9 cellular contexts compared by ENCODE assay signal in the genomic region with DNA sequence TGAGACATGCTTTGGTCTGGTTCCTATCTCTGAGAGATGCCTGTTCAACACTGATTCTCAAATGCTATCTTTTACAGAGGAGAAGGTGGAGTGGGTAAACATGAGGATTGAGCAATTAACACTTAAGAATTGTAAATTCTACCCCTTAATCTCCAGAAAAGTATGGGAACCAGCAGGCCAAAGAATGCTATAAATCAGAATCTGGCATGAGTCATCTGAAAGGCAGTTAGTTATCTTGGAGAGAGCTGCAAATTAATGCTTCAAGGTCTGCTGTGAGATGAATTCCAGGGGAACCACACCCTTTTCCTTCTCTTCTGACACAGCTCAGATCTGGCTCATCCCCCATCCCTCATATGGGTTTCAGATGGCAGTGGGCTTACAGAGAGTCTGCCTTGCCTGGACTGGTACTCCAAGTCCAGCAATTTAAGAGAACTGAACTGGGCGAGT. TPM values are rescaled to one million over a fixed set of nuclear protein-coding genes. Genes with fewer than 3 reads are reported as not detected.
DNase-seq lines count a peak whose midpoint lies in the region; ATAC-seq and TF ChIP-seq lines count a peak whose summit lies in the region.
"Had no signal": no experiment of that assay in that cellular context is flagged by ENCODE, and none has a peak within 500 bp of the region (broad histone marks: within the 10 kb centered on the region; RNA-seq: fewer than 3 reads in every experiment).

No MANE protein-coding gene starts in this region.

- H3K9ac ChIP-seq in neural progenitor cell, result no peak overlapping the region

- no peak for DNase-seq in CD8-positive, alpha-beta T cell
- DNase-seq in MG63 (peak; percentile 80), coronary artery (ENCODE audit: low spot score) (no peak), COR-L47 (lab: John Stamatoyannopoulos, UW) (no peak), posterior cingulate gyrus (no peak), neural progenitor cell (ENCODE audit: low spot score) (no peak)
- no peak for DNase-seq in natural killer cell treated with Interleukin-12 subunit alpha and Interleukin-12 subunit beta and Interleukin-15 and Interleukin-18, amount 100 ng/mL, for 72 hours (ENCODE audit: low spot score)
- DNase-seq: NCI-H146 had no signal

- no peaks in the 10 kb centered on the region for H3K9me3 ChIP-seq in CD8-positive, alpha-beta T cell (ENCODE audit: low read length)
- H3K9me3 ChIP-seq in MG63, result no peaks in the 10 kb centered on the region
- H3K9me3 ChIP-seq in neural progenitor cell (ENCODE audit: low read depth), result no peaks in the 10 kb centered on the region

- H3K27ac Mint-ChIP-seq in CD8-positive, alpha-beta T cell, result peak overlapping the region; percentile 30
- peak overlapping the region in 1 of 2 donors; percentile 2 for H3K27ac Mint-ChIP-seq in natural killer cell treated with Interleukin-12 subunit alpha and Interleukin-12 subunit beta and Interleukin-15 and Interleukin-18, amount 100 ng/mL, for 72 hours
- H3K27ac Mint-ChIP-seq in neural progenitor cell, result no peak overlapping the region

- intact Hi-C loops in CD8-positive, alpha-beta T cell (cut with DNase I, micrococcal nuclease), result no loop called here
- intact Hi-C loops in posterior cingulate gyrus (cut with DNase I), result no loop called here

- peaks cover 16% of the 10 kb centered on the region for H3F3A ChIP-seq in neural progenitor cell (ENCODE audit: low read depth)

- H3K79me2 ChIP-seq in neural progenitor cell (ENCODE audit: low read depth), result no peaks in the 10 kb centered on the region

- no peak overlapping the region for H3K4me2 ChIP-seq in neural progenitor cell

- peaks cover 84% of the 10 kb centered on the region for H3K4me1 Mint-ChIP-seq in CD8-positive, alpha-beta T cell (ENCODE audit: low read depth)
- peaks cover 73 to 87% of the 10 kb centered on the region in 2 donors for H3K4me1 Mint-ChIP-seq in natural killer cell treated with Interleukin-12 subunit alpha and Interleukin-12 subunit beta and Interleukin-15 and Interleukin-18, amount 100 ng/mL, for 72 hours (ENCODE audit: low read depth in 2 of 2)
- peaks cover 22% of the 10 kb centered on the region for H3K4me1 Mint-ChIP-seq in neural progenitor cell

- H3K9me3 Mint-ChIP-seq in CD8-positive, alpha-beta T cell, result no peaks in the 10 kb centered on the region
- H3K9me3 Mint-ChIP-seq in natural killer cell treated with Interleukin-12 subunit alpha and Interleukin-12 subunit beta and Interleukin-15 and Interleukin-18, amount 100 ng/mL, for 72 hours, result no peaks in the 10 kb centered on the region
- no peaks in the 10 kb centered on the region for H3K9me3 Mint-ChIP-seq in neural progenitor cell

- ATAC-seq in CD8-positive, alpha-beta T cell, result no peak
- ATAC-seq in natural killer cell treated with Interleukin-12 subunit alpha and Interleukin-12 subunit beta and Interleukin-15 and Interleukin-18, amount 100 ng/mL, for 72 hours, result no peak
- no peak for ATAC-seq in GM19452 (IDR thresholded peaks at IDR 0.05; ENCODE audit: unreplicated experiment)

- no peak overlapping the region for H3K4me3 Mint-ChIP-seq in CD8-positive, alpha-beta T cell
- peak overlapping the region; percentile 11 for H3K4me3 Mint-ChIP-seq in natural killer cell treated with Interleukin-12 subunit alpha and Interleukin-12 subunit beta and Interleukin-15 and Interleukin-18, amount 100 ng/mL, for 72 hours
- H3K4me3 Mint-ChIP-seq in neural progenitor cell, result no peak overlapping the region

- no peaks in the 10 kb centered on the region for H3K27me3 Mint-ChIP-seq in CD8-positive, alpha-beta T cell (ENCODE audit: low read depth)
- H3K27me3 Mint-ChIP-seq in natural killer cell treated with Interleukin-12 subunit alpha and Interleukin-12 subunit beta and Interleukin-15 and Interleukin-18, amount 100 ng/mL, for 72 hours, result no peaks in the 10 kb centered on the region
- H3K27me3 Mint-ChIP-seq in neural progenitor cell (ENCODE audit: insufficient read depth, low read depth), result peaks cover 29% of the 10 kb centered on the region

- H3K27me3 ChIP-seq in CD8-positive, alpha-beta T cell (ENCODE audit: insufficient read depth, low read length), result no peaks in the 10 kb centered on the region
- H3K27me3 ChIP-seq in MG63 (no peaks in the 10 kb centered on the region), neural progenitor cell (peaks cover 52% of the 10 kb centered on the region)

- peaks cover 6% of the 10 kb centered on the region for H3K36me3 ChIP-seq in CD8-positive, alpha-beta T cell (ENCODE audit: insufficient read depth, low read length)
- H3K36me3 ChIP-seq in MG63 (peaks cover 63% of the 10 kb centered on the region), neural progenitor cell (no peaks in the 10 kb centered on the region)

- no peak overlapping the region for H3K4me3 ChIP-seq in CD8-positive, alpha-beta T cell (ENCODE audit: low read depth, low read length)
- H3K4me3 ChIP-seq in MG63 (no peak overlapping the region; the same call in 1 of the 2 replicates), coronary artery (peak overlapping the region; percentile 95), neural progenitor cell (no peak overlapping the region)

- no peak for TF ChIP-seq CTCF in CD8-positive, alpha-beta T cell (IDR thresholded peaks at IDR 0.05)
- no peak for TF ChIP-seq CTCF in coronary artery (IDR thresholded peaks at IDR 0.05)
- no peak for TF ChIP-seq CTCF in neural progenitor cell (IDR thresholded peaks at IDR 0.05)

- peaks cover 22% of the 10 kb centered on the region for H4K20me1 ChIP-seq in neural progenitor cell (ENCODE audit: low read depth)

- H3K4me1 ChIP-seq in CD8-positive, alpha-beta T cell (ENCODE audit: insufficient read depth, low read length), result peaks cover 68% of the 10 kb centered on the region
- H3K4me1 ChIP-seq in neural progenitor cell, result peaks cover 5% of the 10 kb centered on the region

- POLR2A ChIA-PET in CD8-positive, alpha-beta T cell (lab: Charles Lee), result no interaction called here

- no peak overlapping the region for H2AFZ ChIP-seq in neural progenitor cell (replicated peaks)

- peaks cover 47% of the 10 kb centered on the region for H3K36me3 Mint-ChIP-seq in CD8-positive, alpha-beta T cell
- peaks cover 17% of the 10 kb centered on the region for H3K36me3 Mint-ChIP-seq in natural killer cell treated with Interleukin-12 subunit alpha and Interleukin-12 subunit beta and Interleukin-15 and Interleukin-18, amount 100 ng/mL, for 72 hours
- no peaks in the 10 kb centered on the region for H3K36me3 Mint-ChIP-seq in neural progenitor cell

- CTCF ChIA-PET in CD8-positive, alpha-beta T cell (lab: Charles Lee), result interaction anchor here (1.0 to 30.4 kb wide), 6 partner anchors 8 to 48 kb away, joined by 3 to 665 read pairs (median 3); a partner anchor contains a TSS

- no peak overlapping the region for H3K27ac ChIP-seq in CD8-positive, alpha-beta T cell (ENCODE audit: low read depth, low read length)
- H3K27ac ChIP-seq in coronary artery (peak overlapping the region; percentile 40 to 80), neural progenitor cell (no peak overlapping the region)

RNA-seq across cellular contexts. Expression of a gene that starts 5.2 kb away (rescaled TPM):
- 100 to 1,000 TPM; 132 to 138 TPM for total RNA-seq in CD8-positive, alpha-beta T cell
- total RNA-seq in MG63 (2014; rRNA removed; shearing (Covaris generic); ENCODE audit: low replicate concordance), result 213 and 271 TPM in 2 replicates
- 100 to 1,000 TPM; 152 to 263 TPM for total RNA-seq in natural killer cell treated with Interleukin-12 subunit alpha and Interleukin-12 subunit beta and Interleukin-15 and Interleukin-18, amount 100 ng/mL, for 72 hours
- total RNA-seq in neural progenitor cell (ENCODE audit: low replicate concordance), result 0.54 and 1.1 TPM in 2 replicates

RNA-seq across cellular contexts. Expression of a gene that starts 48.4 kb away (rescaled TPM):
- 1 to 10 TPM; 7.5 to 7.8 TPM for total RNA-seq in CD8-positive, alpha-beta T cell
- total RNA-seq in MG63 (2014; rRNA removed; shearing (Covaris generic); ENCODE audit: low replicate concordance), result 347 and 507 TPM in 2 replicates
- total RNA-seq in natural killer cell treated with Interleukin-12 subunit alpha and Interleukin-12 subunit beta and Interleukin-15 and Interleukin-18, amount 100 ng/mL, for 72 hours, result 100 to 1,000 TPM; 113 to 239 TPM
- 4.4 and 5.4 TPM in 2 replicates for total RNA-seq in neural progenitor cell (ENCODE audit: low replicate concordance)

Comparison
In these comparisons a context has a peak if more than half of its experiments do, and no peak if none do; other contexts are left out.
1. H3K27ac ChIP-seq: peak in coronary artery (2 of 2); none in CD8-positive, alpha-beta T cell (single experiment) and neural progenitor cell (single experiment).
2. RNA of a gene that starts 5.2 kb away (total RNA-seq): 213 to 271 TPM in MG63, 152 to 263 TPM in natural killer cell treated with Interleukin-12 subunit alpha and Interleukin-12 subunit beta and Interleukin-15 and Interleukin-18, amount 100 ng/mL, for 72 hours and 132 to 138 TPM in CD8-positive, alpha-beta T cell; 0.54 to 1.1 TPM in neural progenitor cell; every median in the first group is over 10 times any median in the second.
3. RNA of a gene that starts 48.4 kb away (total RNA-seq): 347 to 507 TPM in MG63 and 113 to 239 TPM in natural killer cell treated with Interleukin-12 subunit alpha and Interleukin-12 subunit beta and Interleukin-15 and Interleukin-18, amount 100 ng/mL, for 72 hours; 7.5 to 7.8 TPM in CD8-positive, alpha-beta T cell and 4.4 to 5.4 TPM in neural progenitor cell; every median in the first group is over 10 times any median in the second.